Comparison of ENCODE assay signal across 11 cellular contexts in genomic region chr12:50537538-50537919, GRCh38. TPM values are rescaled to one million over a fixed set of nuclear protein-coding genes. Genes with fewer than 3 reads are reported as not detected.
DNase-seq lines count a peak whose midpoint lies in the region; ATAC-seq and TF ChIP-seq lines count a peak whose summit lies in the region.
"Had no signal": no experiment of that assay in that cellular context is flagged by ENCODE, and none has a peak within 500 bp of the region (broad histone marks: within the 10 kb centered on the region; RNA-seq: fewer than 3 reads in every experiment).

No MANE protein-coding gene starts in this region.

- POLR2A ChIA-PET in activated CD4-positive, alpha-beta memory T cell treated with anti-CD3 and anti-CD28 coated beads for 36 hours (lab: Charles Lee), result interaction anchor here (0.8 to 1.5 kb wide), 3 partner anchors 18 to 58 kb away, joined by 3 to 4 read pairs (median 3); no protein-coding TSS in a partner anchor
- POLR2A ChIA-PET in activated CD4-positive, alpha-beta memory T cell treated with anti-CD3 and anti-CD28 coated beads, Interleukin-2, amount 10 ng/mL, durations not matched to agents 7 days and 5 days (lab: Charles Lee), result interaction anchor here (1.3 kb wide), 1 partner anchor 32 kb away, joined by 5 read pairs; the partner anchor contains the start of gene DIP2B

- H3K27ac Mint-ChIP-seq in activated CD4-positive, alpha-beta memory T cell treated with anti-CD3 and anti-CD28 coated beads for 36 hours, result peak overlapping the region; percentile 50
- no peak overlapping the region for H3K27ac Mint-ChIP-seq in activated CD4-positive, alpha-beta memory T cell treated with anti-CD3 and anti-CD28 coated beads, Interleukin-2, amount 10 ng/mL, durations not matched to agents 7 days and 5 days
- H3K27ac Mint-ChIP-seq in endothelial cell (ENCODE audit: unreplicated experiment), result peak overlapping the region; percentile 24
- H3K27ac Mint-ChIP-seq in stimulated activated memory B cell treated with anti-CD40 and anti-IgM and Interleukin-4, amounts not matched to agents 10 μg/mL and 1 μg/mL and 100 μg/mL, for 72 hours, result peak overlapping the region; percentile 65

- TF ChIP-seq CTCF in endothelial cell (IDR thresholded peaks at IDR 0.05; ENCODE audit: unreplicated experiment), result no peak

- no peaks in the 10 kb centered on the region for H3K9me3 Mint-ChIP-seq in activated CD4-positive, alpha-beta memory T cell treated with anti-CD3 and anti-CD28 coated beads for 36 hours
- no peaks in the 10 kb centered on the region for H3K9me3 Mint-ChIP-seq in activated CD4-positive, alpha-beta memory T cell treated with anti-CD3 and anti-CD28 coated beads, Interleukin-2, amount 10 ng/mL, durations not matched to agents 7 days and 5 days
- H3K9me3 Mint-ChIP-seq in endothelial cell (ENCODE audit: unreplicated experiment), result no peaks in the 10 kb centered on the region
- H3K9me3 Mint-ChIP-seq in stimulated activated memory B cell treated with anti-CD40 and anti-IgM and Interleukin-4, amounts not matched to agents 10 μg/mL and 1 μg/mL and 100 μg/mL, for 72 hours, result no peaks in the 10 kb centered on the region
- H3K9me3 Mint-ChIP-seq: activated naive CD8-positive, alpha-beta T cell treated with anti-CD3 and anti-CD28 coated beads, Interleukin-2, amount 10 ng/mL, durations not matched to agents 7 days and 5 days had no signal

- H3K4me3 Mint-ChIP-seq in activated CD4-positive, alpha-beta memory T cell treated with anti-CD3 and anti-CD28 coated beads for 36 hours, result no peak overlapping the region
- H3K4me3 Mint-ChIP-seq in activated CD4-positive, alpha-beta memory T cell treated with anti-CD3 and anti-CD28 coated beads, Interleukin-2, amount 10 ng/mL, durations not matched to agents 7 days and 5 days, result no peak overlapping the region
- H3K4me3 Mint-ChIP-seq in endothelial cell (ENCODE audit: unreplicated experiment), result no peak overlapping the region
- no peak overlapping the region for H3K4me3 Mint-ChIP-seq in stimulated activated memory B cell treated with anti-CD40 and anti-IgM and Interleukin-4, amounts not matched to agents 10 μg/mL and 1 μg/mL and 100 μg/mL, for 72 hours
- H3K4me3 Mint-ChIP-seq: activated naive CD8-positive, alpha-beta T cell treated with anti-CD3 and anti-CD28 coated beads, Interleukin-2, amount 10 ng/mL, durations not matched to agents 7 days and 5 days had no signal

- no peaks in the 10 kb centered on the region for H3K36me3 Mint-ChIP-seq in activated CD4-positive, alpha-beta memory T cell treated with anti-CD3 and anti-CD28 coated beads for 36 hours
- peaks cover 8% of the 10 kb centered on the region for H3K36me3 Mint-ChIP-seq in activated CD4-positive, alpha-beta memory T cell treated with anti-CD3 and anti-CD28 coated beads, Interleukin-2, amount 10 ng/mL, durations not matched to agents 7 days and 5 days (ENCODE audit: low read depth)
- H3K36me3 Mint-ChIP-seq in endothelial cell (ENCODE audit: low read depth, unreplicated experiment), result peaks cover 6% of the 10 kb centered on the region
- H3K36me3 Mint-ChIP-seq in stimulated activated memory B cell treated with anti-CD40 and anti-IgM and Interleukin-4, amounts not matched to agents 10 μg/mL and 1 μg/mL and 100 μg/mL, for 72 hours, result no peaks in the 10 kb centered on the region

- peak; percentile 48 for DNase-seq in activated CD4-positive, alpha-beta memory T cell treated with anti-CD3 and anti-CD28 coated beads for 36 hours
- no peak for DNase-seq in activated CD4-positive, alpha-beta memory T cell treated with anti-CD3 and anti-CD28 coated beads, Interleukin-2, amount 10 ng/mL, durations not matched to agents 7 days and 5 days
- DNase-seq in RPMI7951 (ENCODE audit: low read depth), result peak; percentile 73
- DNase-seq in endothelial cell (ENCODE audit: low spot score), result no peak
- DNase-seq in dedifferentiated amniotic fluid mesenchymal stem cell (ENCODE audit: extremely low spot score), result no peak
- no peak for DNase-seq in activated CD4-positive, CD25-positive, alpha-beta regulatory T cell (lab: John Stamatoyannopoulos, UW)
- DNase-seq: activated naive CD8-positive, alpha-beta T cell treated with anti-CD3 and anti-CD28 coated beads, Interleukin-2, amount 10 ng/mL, durations not matched to agents 7 days and 5 days; psoas muscle; testis had no signal

- intact Hi-C loops in activated CD4-positive, alpha-beta memory T cell treated with anti-CD3 and anti-CD28 coated beads for 36 hours (cut with micrococcal nuclease), result no loop called here

- no peaks in the 10 kb centered on the region for H3K27me3 Mint-ChIP-seq in activated CD4-positive, alpha-beta memory T cell treated with anti-CD3 and anti-CD28 coated beads for 36 hours
- no peaks in the 10 kb centered on the region for H3K27me3 Mint-ChIP-seq in activated CD4-positive, alpha-beta memory T cell treated with anti-CD3 and anti-CD28 coated beads, Interleukin-2, amount 10 ng/mL, durations not matched to agents 7 days and 5 days
- peaks cover 2% of the 10 kb centered on the region for H3K27me3 Mint-ChIP-seq in endothelial cell (ENCODE audit: unreplicated experiment)
- H3K27me3 Mint-ChIP-seq in stimulated activated memory B cell treated with anti-CD40 and anti-IgM and Interleukin-4, amounts not matched to agents 10 μg/mL and 1 μg/mL and 100 μg/mL, for 72 hours, result no peaks in the 10 kb centered on the region
- H3K27me3 Mint-ChIP-seq: activated naive CD8-positive, alpha-beta T cell treated with anti-CD3 and anti-CD28 coated beads, Interleukin-2, amount 10 ng/mL, durations not matched to agents 7 days and 5 days had no signal

- CTCF ChIA-PET in activated CD4-positive, alpha-beta memory T cell treated with anti-CD3 and anti-CD28 coated beads for 36 hours (lab: Charles Lee), result interaction anchor here (1.0 to 1.1 kb wide), 2 partner anchors 31 to 32 kb away, joined by 3 read pairs; no protein-coding TSS in a partner anchor
- CTCF ChIA-PET in activated CD4-positive, alpha-beta memory T cell treated with anti-CD3 and anti-CD28 coated beads, Interleukin-2, amount 10 ng/mL, durations not matched to agents 7 days and 5 days (lab: Charles Lee), result interaction anchor here (1.2 to 1.7 kb wide), 2 partner anchors 28 to 101 kb away, joined by 4 read pairs; no protein-coding TSS in a partner anchor

- no peak for ATAC-seq in stimulated activated memory B cell treated with anti-CD40 and anti-IgM and Interleukin-4, amounts not matched to agents 10 μg/mL and 1 μg/mL and 100 μg/mL, for 72 hours
- ATAC-seq in GM18511 (IDR thresholded peaks at IDR 0.05; ENCODE audit: unreplicated experiment), result no peak
- ATAC-seq: psoas muscle had no signal

- H3K4me1 Mint-ChIP-seq in activated CD4-positive, alpha-beta memory T cell treated with anti-CD3 and anti-CD28 coated beads for 36 hours (ENCODE audit: low read depth), result peaks cover 44% of the 10 kb centered on the region
- H3K4me1 Mint-ChIP-seq in activated CD4-positive, alpha-beta memory T cell treated with anti-CD3 and anti-CD28 coated beads, Interleukin-2, amount 10 ng/mL, durations not matched to agents 7 days and 5 days, result peaks cover 29% of the 10 kb centered on the region
- no peaks in the 10 kb centered on the region for H3K4me1 Mint-ChIP-seq in endothelial cell (ENCODE audit: unreplicated experiment)
- peaks cover 37% of the 10 kb centered on the region for H3K4me1 Mint-ChIP-seq in stimulated activated memory B cell treated with anti-CD40 and anti-IgM and Interleukin-4, amounts not matched to agents 10 μg/mL and 1 μg/mL and 100 μg/mL, for 72 hours

RNA-seq across cellular contexts. Expression of gene DIP2B, which starts 32.7 kb away (rescaled TPM):
- total RNA-seq in activated CD4-positive, alpha-beta memory T cell treated with anti-CD3 and anti-CD28 coated beads for 36 hours, result 10 to 100 TPM; 23.3 to 23.7 TPM
- total RNA-seq in activated CD4-positive, alpha-beta memory T cell treated with anti-CD3 and anti-CD28 coated beads, Interleukin-2, amount 10 ng/mL, durations not matched to agents 7 days and 5 days, result 10 to 100 TPM; 20.3 to 22.9 TPM
- 10.8 and 11.8 TPM in 2 replicates for total RNA-seq in RPMI7951 (2014; rRNA removed; shearing (Covaris generic))
- 45.1 TPM for total RNA-seq in endothelial cell (ENCODE audit: unreplicated experiment)

Comparison
In these comparisons a context has a peak if more than half of its experiments do, and no peak if none do; other contexts are left out.
1. DNase-seq: peak in activated CD4-positive, alpha-beta memory T cell treated with anti-CD3 and anti-CD28 coated beads for 36 hours (single experiment) and RPMI7951 (single experiment); none in activated CD4-positive, alpha-beta memory T cell treated with anti-CD3 and anti-CD28 coated beads, Interleukin-2, amount 10 ng/mL, durations not matched to agents 7 days and 5 days (single experiment), endothelial cell (single experiment), dedifferentiated amniotic fluid mesenchymal stem cell (single experiment) and activated CD4-positive, CD25-positive, alpha-beta regulatory T cell (0 of 4).